1 cellular context compared by ENCODE assay signal in genomic region chr15:71128939-71129562, GRCh38.
TF ChIP-seq lines count a peak whose summit lies in the region.

No MANE protein-coding gene starts in this region.

TF ChIP-seq in A549, 52 proteins besides CTCF, POLR2A, EP300 and RAD21 (continued from another document):
- no peak for TF ChIP-seq CHD2 (IDR thresholded peaks at IDR 0.05; ENCODE audit: low read length, partially characterized antibody)
- TF ChIP-seq EHMT2 (IDR thresholded peaks at IDR 0.05; ENCODE audit: low read depth), result no peak
- no peak for TF ChIP-seq POLR2AphosphoS2 (conservative IDR thresholded peaks at IDR 0.05; ENCODE audit: low read length)
- TF ChIP-seq ELK1 (IDR thresholded peaks at IDR 0.05; ENCODE audit: low read depth, low read length), result no peak
- TF ChIP-seq ZC3H11A (IDR thresholded peaks at IDR 0.05), result no peak
- no peak for TF ChIP-seq SREBF2 (IDR thresholded peaks at IDR 0.05)
- no peak for TF ChIP-seq FOSL2 (IDR thresholded peaks at IDR 0.05)
- 0 out of 2 replicates have a peak, but pooled peaks have one; percentile 32 for TF ChIP-seq FOSL2 (CRISPR knock-in tag; IDR thresholded peaks at IDR 0.05)
- no peak for TF ChIP-seq ZFP36 (IDR thresholded peaks at IDR 0.05; ENCODE audit: borderline replicate concordance, partially characterized antibody)
- TF ChIP-seq MAZ (IDR thresholded peaks at IDR 0.05; ENCODE audit: borderline replicate concordance, low read depth, low read length), result no peak
- TF ChIP-seq MYC (IDR thresholded peaks at IDR 0.05; ENCODE audit: borderline replicate concordance, low read length), result no peak
- TF ChIP-seq KDM1A (IDR thresholded peaks at IDR 0.05; ENCODE audit: low read depth), result no peak
- no peak for TF ChIP-seq NPAS2 (CRISPR knock-in tag; IDR thresholded peaks at IDR 0.05; ENCODE audit: borderline replicate concordance)
- TF ChIP-seq FOSB (CRISPR knock-in tag; IDR thresholded peaks at IDR 0.05), result no peak
- TF ChIP-seq RARB (CRISPR knock-in tag; IDR thresholded peaks at IDR 0.05), result no peak
- TF ChIP-seq ZSCAN20 (CRISPR knock-in tag; IDR thresholded peaks at IDR 0.05), result 0 out of 2 replicates have a peak, but pooled peaks have one; percentile 32
- TF ChIP-seq HEYL (CRISPR knock-in tag; IDR thresholded peaks at IDR 0.05), result 0 out of 2 replicates have a peak, but pooled peaks have one; percentile 51
- TF ChIP-seq REST (IDR thresholded peaks at IDR 0.05), result no peak
- TF ChIP-seq PBX3 (IDR thresholded peaks at IDR 0.05), result no peak
- TF ChIP-seq E2F6 (IDR thresholded peaks at IDR 0.05; ENCODE audit: borderline replicate concordance, low read depth), result no peak
- TF ChIP-seq ESRRA (IDR thresholded peaks at IDR 0.05; ENCODE audit: borderline replicate concordance, low read length), result no peak; the same call in 1 of the 2 replicates
